Comparison of ENCODE assay signal across 8 cellular contexts in genomic region chr6:12008366-12009179, GRCh38. TPM values are rescaled to one million over a fixed set of nuclear protein-coding genes. Genes with fewer than 3 reads are reported as not detected.
DNase-seq lines count a peak whose midpoint lies in the region; ATAC-seq and TF ChIP-seq lines count a peak whose summit lies in the region.

No MANE protein-coding gene starts in this region.

- TF ChIP-seq CTCF in fibroblast of the aortic adventitia (IDR thresholded peaks at IDR 0.05; ENCODE audit: insufficient read depth, low read length), result no peak
- no peak for TF ChIP-seq CTCF in nephron progenitor cell (IDR thresholded peaks at IDR 0.05)

- H3K36me3 Mint-ChIP-seq in nephron progenitor cell (ENCODE audit: low read depth), result no peaks in the 10 kb centered on the region

- H3K4me3 ChIP-seq in fibroblast of the aortic adventitia (ENCODE audit: low read depth, low read length), result peak overlapping the region; percentile 74

- ATAC-seq in GM21447 (IDR thresholded peaks at IDR 0.05; ENCODE audit: unreplicated experiment), result peak; percentile 36
- peak; percentile 60 for ATAC-seq in stimulated activated naive CD8-positive, alpha-beta T cell treated with anti-CD3 and anti-CD28 coated beads, Interleukin-15, amount 100 ng/mL, for 72 hours

- 0 out of 2 replicates have a peak, but pooled peaks have one; percentile 10 for TF ChIP-seq RAD21 in Ishikawa (IDR thresholded peaks at IDR 0.05; ENCODE audit: low read depth)

- peak; percentile 37; the same call in 1 of the 2 replicates for TF ChIP-seq EP300 in Ishikawa (IDR thresholded peaks at IDR 0.05; ENCODE audit: borderline replicate concordance)

- H3K27me3 Mint-ChIP-seq in nephron progenitor cell (ENCODE audit: low read depth, poor library complexity), result no peaks in the 10 kb centered on the region
- H3K27me3 Mint-ChIP-seq in stimulated activated naive CD8-positive, alpha-beta T cell treated with anti-CD3 and anti-CD28 coated beads, Interleukin-15, amount 100 ng/mL, for 72 hours, result no peaks in the 10 kb centered on the region

- H3K27ac Mint-ChIP-seq in nephron progenitor cell, result peak overlapping the region; percentile 99
- H3K27ac Mint-ChIP-seq in stimulated activated naive CD8-positive, alpha-beta T cell treated with anti-CD3 and anti-CD28 coated beads, Interleukin-15, amount 100 ng/mL, for 72 hours, result peak overlapping the region; percentile 97 to 98

- peaks cover 41% of the 10 kb centered on the region for H3K4me1 Mint-ChIP-seq in nephron progenitor cell
- H3K4me1 Mint-ChIP-seq in stimulated activated naive CD8-positive, alpha-beta T cell treated with anti-CD3 and anti-CD28 coated beads, Interleukin-15, amount 100 ng/mL, for 72 hours, result peaks cover 28% of the 10 kb centered on the region

- no peaks in the 10 kb centered on the region for H3K9me3 Mint-ChIP-seq in nephron progenitor cell
- no peaks in the 10 kb centered on the region for H3K9me3 Mint-ChIP-seq in stimulated activated naive CD8-positive, alpha-beta T cell treated with anti-CD3 and anti-CD28 coated beads, Interleukin-15, amount 100 ng/mL, for 72 hours

- H3K4me3 Mint-ChIP-seq in nephron progenitor cell, result peak overlapping the region; percentile 94
- H3K4me3 Mint-ChIP-seq in stimulated activated naive CD8-positive, alpha-beta T cell treated with anti-CD3 and anti-CD28 coated beads, Interleukin-15, amount 100 ng/mL, for 72 hours, result peak overlapping the region; percentile 85 to 89

- DNase-seq in D341Med (ENCODE audit: low spot score), result peak; percentile 86
- DNase-seq in RPMI8226, result peak; percentile 89
- peak; percentile 76 for DNase-seq in activated T-helper 9 cell treated with anti-CD3 and anti-CD28 coated beads, Interleukin-2, amount 50 U/mL, for 16 hours (ENCODE audit: low read depth)
- DNase-seq in fibroblast of the aortic adventitia (ENCODE audit: low read depth), result peak; percentile 62
- peak; percentile 86 for DNase-seq in nephron progenitor cell
- peak; percentile 82 to 86 for DNase-seq in stimulated activated naive CD8-positive, alpha-beta T cell treated with anti-CD3 and anti-CD28 coated beads, Interleukin-15, amount 100 ng/mL, for 72 hours

TF ChIP-seq in Ishikawa, 13 proteins besides CTCF, POLR2A, EP300 and RAD21:
- 0 out of 2 replicates have a peak, but pooled peaks have one; percentile 4 for TF ChIP-seq TEAD4 (IDR thresholded peaks at IDR 0.05)
- TF ChIP-seq ZBTB7A (IDR thresholded peaks at IDR 0.05; ENCODE audit: low read depth), result no peak; the same call in 1 of the 2 replicates
- TF ChIP-seq FOXM1 (IDR thresholded peaks at IDR 0.05; ENCODE audit: borderline replicate concordance, low read depth), result no peak
- TF ChIP-seq USF1 (IDR thresholded peaks at IDR 0.05), result no peak
- TF ChIP-seq EGR1 (IDR thresholded peaks at IDR 0.05), result no peak
- TF ChIP-seq NFIC (IDR thresholded peaks at IDR 0.05), result no peak
- TF ChIP-seq REST (IDR thresholded peaks at IDR 0.05; ENCODE audit: low read depth), result no peak
- TF ChIP-seq YY1 (IDR thresholded peaks at IDR 0.05; ENCODE audit: low read depth), result peak; percentile 58; the same call in 1 of the 2 replicates
- no peak for TF ChIP-seq CEBPB (IDR thresholded peaks at IDR 0.05)
- peak; percentile 26; the same call in 1 of the 2 replicates for TF ChIP-seq TCF12 (IDR thresholded peaks at IDR 0.05; ENCODE audit: low read depth)
- TF ChIP-seq CREB1 (IDR thresholded peaks at IDR 0.05; ENCODE audit: low read depth), result no peak
- TF ChIP-seq MAX (IDR thresholded peaks at IDR 0.05), result peak; percentile 34
- TF ChIP-seq TAF1 (IDR thresholded peaks at IDR 0.05; ENCODE audit: low read depth), result no peak; the same call in 1 of the 2 replicates

RNA-seq across cellular contexts. Expression of gene HIVEP1, which starts 3.5 kb away (rescaled TPM):
- total RNA-seq in fibroblast of the aortic adventitia (ENCODE audit: low replicate concordance), result 21.3 and 21.8 TPM in 2 replicates

Comparison
In these comparisons a context has a peak if more than half of its experiments do, and no peak if none do; other contexts are left out.
1. Peak in every context shown above with its lines: DNase-seq, ATAC-seq and H3K4me3 ChIP-seq.